In the genomic region with DNA sequence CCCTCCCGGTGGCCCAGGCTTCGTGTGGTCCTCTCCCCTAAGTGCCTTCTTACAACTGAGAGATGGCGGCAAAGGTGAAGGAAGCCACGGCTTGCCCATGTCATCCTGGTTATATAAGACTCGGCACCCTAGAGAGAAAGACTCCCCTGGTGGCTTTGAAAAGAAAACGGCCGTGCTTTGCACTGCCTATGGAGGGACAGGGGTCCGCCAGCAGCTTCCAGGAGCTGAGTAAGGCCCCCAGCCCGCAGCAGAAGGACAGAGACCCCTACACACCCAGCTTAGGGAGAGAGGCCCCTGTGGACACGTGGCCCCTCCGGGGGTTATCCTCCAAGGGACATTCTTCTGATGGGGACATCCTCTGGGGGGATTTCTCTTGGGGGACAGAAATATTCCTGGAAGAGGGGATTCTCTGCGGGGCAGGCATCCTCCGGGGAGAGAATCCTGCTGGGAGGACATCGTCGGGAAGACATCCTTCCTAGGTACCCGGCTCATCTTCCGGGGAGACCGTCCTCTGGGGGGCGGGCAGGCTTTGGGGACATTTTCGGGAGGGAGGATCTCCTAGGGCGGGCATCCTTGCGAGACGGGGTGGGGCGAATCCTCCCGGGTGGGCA, we compare ENCODE assay signal across 1 cellular context.
TF ChIP-seq lines count a peak whose summit lies in the region.

No MANE protein-coding gene starts in this region.

TF ChIP-seq in HepG2, 621 proteins besides CTCF, POLR2A, EP300 and RAD21 (continued from another document and continues in another):
- TF ChIP-seq, protein P1, sequence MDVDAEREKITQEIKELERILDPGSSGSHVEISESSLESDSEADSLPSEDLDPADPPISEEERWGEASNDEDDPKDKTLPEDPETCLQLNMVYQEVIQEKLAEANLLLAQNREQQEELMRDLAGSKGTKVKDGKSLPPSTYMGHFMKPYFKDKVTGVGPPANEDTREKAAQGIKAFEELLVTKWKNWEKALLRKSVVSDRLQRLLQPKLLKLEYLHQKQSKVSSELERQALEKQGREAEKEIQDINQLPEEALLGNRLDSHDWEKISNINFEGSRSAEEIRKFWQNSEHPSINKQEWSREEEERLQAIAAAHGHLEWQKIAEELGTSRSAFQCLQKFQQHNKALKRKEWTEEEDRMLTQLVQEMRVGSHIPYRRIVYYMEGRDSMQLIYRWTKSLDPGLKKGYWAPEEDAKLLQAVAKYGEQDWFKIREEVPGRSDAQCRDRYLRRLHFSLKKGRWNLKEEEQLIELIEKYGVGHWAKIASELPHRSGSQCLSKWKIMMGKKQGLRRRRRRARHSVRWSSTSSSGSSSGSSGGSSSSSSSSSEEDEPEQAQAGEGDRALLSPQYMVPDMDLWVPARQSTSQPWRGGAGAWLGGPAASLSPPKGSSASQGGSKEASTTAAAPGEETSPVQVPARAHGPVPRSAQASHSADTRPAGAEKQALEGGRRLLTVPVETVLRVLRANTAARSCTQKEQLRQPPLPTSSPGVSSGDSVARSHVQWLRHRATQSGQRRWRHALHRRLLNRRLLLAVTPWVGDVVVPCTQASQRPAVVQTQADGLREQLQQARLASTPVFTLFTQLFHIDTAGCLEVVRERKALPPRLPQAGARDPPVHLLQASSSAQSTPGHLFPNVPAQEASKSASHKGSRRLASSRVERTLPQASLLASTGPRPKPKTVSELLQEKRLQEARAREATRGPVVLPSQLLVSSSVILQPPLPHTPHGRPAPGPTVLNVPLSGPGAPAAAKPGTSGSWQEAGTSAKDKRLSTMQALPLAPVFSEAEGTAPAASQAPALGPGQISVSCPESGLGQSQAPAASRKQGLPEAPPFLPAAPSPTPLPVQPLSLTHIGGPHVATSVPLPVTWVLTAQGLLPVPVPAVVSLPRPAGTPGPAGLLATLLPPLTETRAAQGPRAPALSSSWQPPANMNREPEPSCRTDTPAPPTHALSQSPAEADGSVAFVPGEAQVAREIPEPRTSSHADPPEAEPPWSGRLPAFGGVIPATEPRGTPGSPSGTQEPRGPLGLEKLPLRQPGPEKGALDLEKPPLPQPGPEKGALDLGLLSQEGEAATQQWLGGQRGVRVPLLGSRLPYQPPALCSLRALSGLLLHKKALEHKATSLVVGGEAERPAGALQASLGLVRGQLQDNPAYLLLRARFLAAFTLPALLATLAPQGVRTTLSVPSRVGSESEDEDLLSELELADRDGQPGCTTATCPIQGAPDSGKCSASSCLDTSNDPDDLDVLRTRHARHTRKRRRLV (CRISPR knock-in tag; IDR thresholded peaks at IDR 0.05) = 0 out of 2 replicates have a peak, but pooled peaks have one; percentile 22
- TF ChIP-seq ZNF460 (CRISPR knock-in tag; IDR thresholded peaks at IDR 0.05; ENCODE audit: borderline replicate concordance) = no peak
- TF ChIP-seq ZNF253 (CRISPR knock-in tag; IDR thresholded peaks at IDR 0.05; ENCODE audit: borderline replicate concordance) = no peak
- TF ChIP-seq, protein P2, sequence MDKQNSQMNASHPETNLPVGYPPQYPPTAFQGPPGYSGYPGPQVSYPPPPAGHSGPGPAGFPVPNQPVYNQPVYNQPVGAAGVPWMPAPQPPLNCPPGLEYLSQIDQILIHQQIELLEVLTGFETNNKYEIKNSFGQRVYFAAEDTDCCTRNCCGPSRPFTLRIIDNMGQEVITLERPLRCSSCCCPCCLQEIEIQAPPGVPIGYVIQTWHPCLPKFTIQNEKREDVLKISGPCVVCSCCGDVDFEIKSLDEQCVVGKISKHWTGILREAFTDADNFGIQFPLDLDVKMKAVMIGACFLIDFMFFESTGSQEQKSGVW (CRISPR knock-in tag; IDR thresholded peaks at IDR 0.05; ENCODE audit: borderline replicate concordance) = no peak
- no peak for TF ChIP-seq U2AF1 (optimal IDR thresholded peaks at IDR 0.05; ENCODE audit: low read depth, low read length)
- TF ChIP-seq ZNF678 (CRISPR knock-in tag; IDR thresholded peaks at IDR 0.05) = no peak
- TF ChIP-seq IKZF4 (CRISPR knock-in tag; IDR thresholded peaks at IDR 0.05; ENCODE audit: borderline replicate concordance, low read depth, not compliant biosample characterization) = peak; percentile 30
- no peak for TF ChIP-seq NRL (CRISPR knock-in tag; IDR thresholded peaks at IDR 0.05; ENCODE audit: borderline replicate concordance)
- no peak for TF ChIP-seq ZNF12 (CRISPR knock-in tag; IDR thresholded peaks at IDR 0.05)
- TF ChIP-seq, protein P3, sequence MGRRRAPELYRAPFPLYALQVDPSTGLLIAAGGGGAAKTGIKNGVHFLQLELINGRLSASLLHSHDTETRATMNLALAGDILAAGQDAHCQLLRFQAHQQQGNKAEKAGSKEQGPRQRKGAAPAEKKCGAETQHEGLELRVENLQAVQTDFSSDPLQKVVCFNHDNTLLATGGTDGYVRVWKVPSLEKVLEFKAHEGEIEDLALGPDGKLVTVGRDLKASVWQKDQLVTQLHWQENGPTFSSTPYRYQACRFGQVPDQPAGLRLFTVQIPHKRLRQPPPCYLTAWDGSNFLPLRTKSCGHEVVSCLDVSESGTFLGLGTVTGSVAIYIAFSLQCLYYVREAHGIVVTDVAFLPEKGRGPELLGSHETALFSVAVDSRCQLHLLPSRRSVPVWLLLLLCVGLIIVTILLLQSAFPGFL (CRISPR knock-in tag; IDR thresholded peaks at IDR 0.05) = no peak
- TF ChIP-seq, protein P4, sequence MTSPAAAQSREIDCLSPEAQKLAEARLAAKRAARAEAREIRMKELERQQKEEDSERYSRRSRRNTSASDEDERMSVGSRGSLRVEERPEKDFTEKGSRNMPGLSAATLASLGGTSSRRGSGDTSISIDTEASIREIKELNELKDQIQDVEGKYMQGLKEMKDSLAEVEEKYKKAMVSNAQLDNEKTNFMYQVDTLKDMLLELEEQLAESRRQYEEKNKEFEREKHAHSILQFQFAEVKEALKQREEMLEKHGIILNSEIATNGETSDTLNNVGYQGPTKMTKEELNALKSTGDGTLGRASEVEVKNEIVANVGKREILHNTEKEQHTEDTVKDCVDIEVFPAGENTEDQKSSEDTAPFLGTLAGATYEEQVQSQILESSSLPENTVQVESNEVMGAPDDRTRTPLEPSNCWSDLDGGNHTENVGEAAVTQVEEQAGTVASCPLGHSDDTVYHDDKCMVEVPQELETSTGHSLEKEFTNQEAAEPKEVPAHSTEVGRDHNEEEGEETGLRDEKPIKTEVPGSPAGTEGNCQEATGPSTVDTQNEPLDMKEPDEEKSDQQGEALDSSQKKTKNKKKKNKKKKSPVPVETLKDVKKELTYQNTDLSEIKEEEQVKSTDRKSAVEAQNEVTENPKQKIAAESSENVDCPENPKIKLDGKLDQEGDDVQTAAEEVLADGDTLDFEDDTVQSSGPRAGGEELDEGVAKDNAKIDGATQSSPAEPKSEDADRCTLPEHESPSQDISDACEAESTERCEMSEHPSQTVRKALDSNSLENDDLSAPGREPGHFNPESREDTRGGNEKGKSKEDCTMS (CRISPR knock-in tag; conservative IDR thresholded peaks at IDR 0.05) = no peak
- no peak for TF ChIP-seq GATA4 (IDR thresholded peaks at IDR 0.05; ENCODE audit: borderline replicate concordance, low read depth)
- TF ChIP-seq, protein P5, sequence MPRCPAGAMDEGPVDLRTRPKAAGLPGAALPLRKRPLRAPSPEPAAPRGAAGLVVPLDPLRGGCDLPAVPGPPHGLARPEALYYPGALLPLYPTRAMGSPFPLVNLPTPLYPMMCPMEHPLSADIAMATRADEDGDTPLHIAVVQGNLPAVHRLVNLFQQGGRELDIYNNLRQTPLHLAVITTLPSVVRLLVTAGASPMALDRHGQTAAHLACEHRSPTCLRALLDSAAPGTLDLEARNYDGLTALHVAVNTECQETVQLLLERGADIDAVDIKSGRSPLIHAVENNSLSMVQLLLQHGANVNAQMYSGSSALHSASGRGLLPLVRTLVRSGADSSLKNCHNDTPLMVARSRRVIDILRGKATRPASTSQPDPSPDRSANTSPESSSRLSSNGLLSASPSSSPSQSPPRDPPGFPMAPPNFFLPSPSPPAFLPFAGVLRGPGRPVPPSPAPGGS (CRISPR knock-in tag; IDR thresholded peaks at IDR 0.05) = peak; percentile 68; the same call in 1 of the 2 replicates
- no peak for TF ChIP-seq SPEN (CRISPR knock-in tag; IDR thresholded peaks at IDR 0.05; ENCODE audit: low read depth)
- TF ChIP-seq CAMTA2 (CRISPR knock-in tag; IDR thresholded peaks at IDR 0.05; ENCODE audit: borderline replicate concordance) = 0 out of 2 replicates have a peak, but pooled peaks have one; percentile 1
- TF ChIP-seq SALL1 (CRISPR knock-in tag; IDR thresholded peaks at IDR 0.05) = peak; percentile 9; the same call in 1 of the 2 replicates
- TF ChIP-seq, protein P6, sequence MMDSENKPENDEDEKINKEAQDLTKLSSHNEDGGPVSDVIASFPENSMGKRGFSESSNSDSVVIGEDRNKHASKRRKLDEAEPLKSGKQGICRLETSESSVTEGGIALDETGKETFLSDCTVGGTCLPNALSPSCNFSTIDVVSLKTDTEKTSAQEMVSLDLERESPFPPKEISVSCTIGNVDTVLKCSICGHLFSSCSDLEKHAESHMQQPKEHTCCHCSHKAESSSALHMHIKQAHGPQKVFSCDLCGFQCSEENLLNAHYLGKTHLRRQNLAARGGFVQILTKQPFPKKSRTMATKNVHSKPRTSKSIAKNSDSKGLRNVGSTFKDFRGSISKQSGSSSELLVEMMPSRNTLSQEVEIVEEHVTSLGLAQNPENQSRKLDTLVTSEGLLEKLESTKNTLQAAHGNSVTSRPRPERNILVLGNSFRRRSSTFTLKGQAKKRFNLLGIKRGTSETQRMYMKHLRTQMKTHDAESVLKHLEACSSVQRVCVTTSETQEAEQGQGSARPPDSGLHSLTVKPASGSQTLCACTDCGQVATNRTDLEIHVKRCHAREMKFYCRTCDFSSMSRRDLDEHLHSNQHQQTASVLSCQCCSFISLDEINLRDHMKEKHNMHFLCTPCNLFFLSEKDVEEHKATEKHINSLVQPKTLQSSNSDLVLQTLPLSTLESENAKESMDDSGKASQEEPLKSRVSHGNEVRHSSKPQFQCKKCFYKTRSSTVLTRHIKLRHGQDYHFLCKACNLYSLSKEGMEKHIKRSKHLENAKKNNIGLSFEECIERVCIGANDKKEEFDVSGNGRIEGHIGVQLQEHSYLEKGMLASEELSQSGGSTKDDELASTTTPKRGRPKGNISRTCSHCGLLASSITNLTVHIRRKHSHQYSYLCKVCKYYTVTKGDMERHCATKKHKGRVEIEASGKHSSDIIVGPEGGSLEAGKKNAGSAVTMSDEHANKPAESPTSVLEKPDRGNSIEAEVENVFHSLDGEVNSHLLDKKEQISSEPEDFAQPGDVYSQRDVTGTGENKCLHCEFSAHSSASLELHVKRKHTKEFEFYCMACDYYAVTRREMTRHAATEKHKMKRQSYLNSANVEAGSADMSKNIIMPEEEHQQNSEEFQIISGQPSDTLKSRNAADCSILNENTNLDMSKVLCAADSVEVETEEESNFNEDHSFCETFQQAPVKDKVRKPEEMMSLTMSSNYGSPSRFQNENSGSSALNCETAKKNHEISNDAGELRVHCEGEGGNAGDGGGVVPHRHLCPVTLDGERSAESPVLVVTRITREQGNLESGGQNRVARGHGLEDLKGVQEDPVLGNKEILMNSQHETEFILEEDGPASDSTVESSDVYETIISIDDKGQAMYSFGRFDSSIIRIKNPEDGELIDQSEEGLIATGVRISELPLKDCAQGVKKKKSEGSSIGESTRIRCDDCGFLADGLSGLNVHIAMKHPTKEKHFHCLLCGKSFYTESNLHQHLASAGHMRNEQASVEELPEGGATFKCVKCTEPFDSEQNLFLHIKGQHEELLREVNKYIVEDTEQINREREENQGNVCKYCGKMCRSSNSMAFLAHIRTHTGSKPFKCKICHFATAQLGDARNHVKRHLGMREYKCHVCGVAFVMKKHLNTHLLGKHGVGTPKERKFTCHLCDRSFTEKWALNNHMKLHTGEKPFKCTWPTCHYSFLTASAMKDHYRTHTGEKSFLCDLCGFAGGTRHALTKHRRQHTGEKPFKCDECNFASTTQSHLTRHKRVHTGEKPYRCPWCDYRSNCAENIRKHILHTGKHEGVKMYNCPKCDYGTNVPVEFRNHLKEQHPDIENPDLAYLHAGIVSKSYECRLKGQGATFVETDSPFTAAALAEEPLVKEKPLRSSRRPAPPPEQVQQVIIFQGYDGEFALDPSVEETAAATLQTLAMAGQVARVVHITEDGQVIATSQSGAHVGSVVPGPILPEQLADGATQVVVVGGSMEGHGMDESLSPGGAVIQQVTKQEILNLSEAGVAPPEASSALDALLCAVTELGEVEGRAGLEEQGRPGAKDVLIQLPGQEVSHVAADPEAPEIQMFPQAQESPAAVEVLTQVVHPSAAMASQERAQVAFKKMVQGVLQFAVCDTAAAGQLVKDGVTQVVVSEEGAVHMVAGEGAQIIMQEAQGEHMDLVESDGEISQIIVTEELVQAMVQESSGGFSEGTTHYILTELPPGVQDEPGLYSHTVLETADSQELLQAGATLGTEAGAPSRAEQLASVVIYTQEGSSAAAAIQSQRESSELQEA (CRISPR knock-in tag; IDR thresholded peaks at IDR 0.05; ENCODE audit: not compliant biosample characterization) = peak; percentile 51
- 0 out of 2 replicates have a peak, but pooled peaks have one; percentile 5 for TF ChIP-seq ZNF331 (CRISPR knock-in tag; IDR thresholded peaks at IDR 0.05)
- no peak for TF ChIP-seq PHB2 (IDR thresholded peaks at IDR 0.05; ENCODE audit: partially characterized antibody)
- TF ChIP-seq ZNF782 (CRISPR knock-in tag; IDR thresholded peaks at IDR 0.05; ENCODE audit: borderline replicate concordance) = no peak
- TF ChIP-seq NFE2L2 (IDR thresholded peaks at IDR 0.05; ENCODE audit: low read length) = no peak
- TF ChIP-seq TEAD2 (CRISPR knock-in tag; IDR thresholded peaks at IDR 0.05) = no peak
- TF ChIP-seq ZSCAN30 (CRISPR knock-in tag; IDR thresholded peaks at IDR 0.05) = no peak
- TF ChIP-seq, protein P7, sequence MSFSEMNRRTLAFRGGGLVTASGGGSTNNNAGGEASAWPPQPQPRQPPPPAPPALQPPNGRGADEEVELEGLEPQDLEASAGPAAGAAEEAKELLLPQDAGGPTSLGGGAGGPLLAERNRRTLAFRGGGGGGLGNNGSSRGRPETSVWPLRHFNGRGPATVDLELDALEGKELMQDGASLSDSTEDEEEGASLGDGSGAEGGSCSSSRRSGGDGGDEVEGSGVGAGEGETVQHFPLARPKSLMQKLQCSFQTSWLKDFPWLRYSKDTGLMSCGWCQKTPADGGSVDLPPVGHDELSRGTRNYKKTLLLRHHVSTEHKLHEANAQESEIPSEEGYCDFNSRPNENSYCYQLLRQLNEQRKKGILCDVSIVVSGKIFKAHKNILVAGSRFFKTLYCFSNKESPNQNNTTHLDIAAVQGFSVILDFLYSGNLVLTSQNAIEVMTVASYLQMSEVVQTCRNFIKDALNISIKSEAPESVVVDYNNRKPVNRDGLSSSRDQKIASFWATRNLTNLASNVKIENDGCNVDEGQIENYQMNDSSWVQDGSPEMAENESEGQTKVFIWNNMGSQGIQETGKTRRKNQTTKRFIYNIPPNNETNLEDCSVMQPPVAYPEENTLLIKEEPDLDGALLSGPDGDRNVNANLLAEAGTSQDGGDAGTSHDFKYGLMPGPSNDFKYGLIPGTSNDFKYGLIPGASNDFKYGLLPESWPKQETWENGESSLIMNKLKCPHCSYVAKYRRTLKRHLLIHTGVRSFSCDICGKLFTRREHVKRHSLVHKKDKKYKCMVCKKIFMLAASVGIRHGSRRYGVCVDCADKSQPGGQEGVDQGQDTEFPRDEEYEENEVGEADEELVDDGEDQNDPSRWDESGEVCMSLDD (CRISPR knock-in tag; IDR thresholded peaks at IDR 0.05; ENCODE audit: borderline replicate concordance) = no peak
- no peak for TF ChIP-seq ZFP37 (CRISPR knock-in tag; IDR thresholded peaks at IDR 0.05; ENCODE audit: borderline replicate concordance)
- no peak for TF ChIP-seq KDM3A (CRISPR knock-in tag; IDR thresholded peaks at IDR 0.05; ENCODE audit: low read depth)
- no peak for TF ChIP-seq ZNF556 (CRISPR knock-in tag; IDR thresholded peaks at IDR 0.05; ENCODE audit: borderline replicate concordance)
- 0 out of 2 replicates have a peak, but pooled peaks have one; percentile 2 for TF ChIP-seq ZNF354B (CRISPR knock-in tag; IDR thresholded peaks at IDR 0.05)
